Comparison of ENCODE assay signal across 1 cellular context in genomic region chr22:33576205-33576604, GRCh38.
TF ChIP-seq lines count a peak whose summit lies in the region.

No MANE protein-coding gene starts in this region.

TF ChIP-seq in GM12878, 131 proteins besides CTCF, POLR2A, EP300 and RAD21 (continued from another document):
- TF ChIP-seq E4F1 (IDR thresholded peaks at IDR 0.05; ENCODE audit: borderline replicate concordance, partially characterized antibody) (no peak), MTA3 (IDR thresholded peaks at IDR 0.05; ENCODE audit: borderline replicate concordance, low read length) (no peak), DPF2 (IDR thresholded peaks at IDR 0.05) (no peak), ZBED1 (IDR thresholded peaks at IDR 0.05; ENCODE audit: borderline replicate concordance) (no peak), BRCA1 (IDR thresholded peaks at IDR 0.05; ENCODE audit: low read depth, low read length) (no peak)
